35 cellular contexts compared by ENCODE assay signal in genomic region chr1:17224434-17224833, GRCh38. TPM values are rescaled to one million over a fixed set of nuclear protein-coding genes. Genes with fewer than 3 reads are reported as not detected.
"Had no signal": no experiment of that assay in that cellular context is flagged by ENCODE, and none has a peak within 500 bp of the region (broad histone marks: within the 10 kb centered on the region; RNA-seq: fewer than 3 reads in every experiment).

No MANE protein-coding gene starts in this region.

- H3K36me3 ChIP-seq: ascending aorta had no signal

- H3K4me3 ChIP-seq: ascending aorta had no signal

- H3K27me3 Mint-ChIP-seq: activated CD4-positive, alpha-beta memory T cell treated with anti-CD3 and anti-CD28 coated beads for 36 hours; activated naive CD4-positive, alpha-beta T cell treated with anti-CD3 and anti-CD28 coated beads, Interleukin-2, amount 50 U/mL, for 24 hours had no signal

- H3K9me3 Mint-ChIP-seq: activated B cell treated with CpG ODN at 0.5 μM for 24 hours; activated CD4-positive, alpha-beta memory T cell treated with anti-CD3 and anti-CD28 coated beads for 36 hours; activated CD8-positive, alpha-beta T cell treated with anti-CD3 and anti-CD28 coated beads for 36 hours; activated naive CD4-positive, alpha-beta T cell treated with anti-CD3 and anti-CD28 coated beads, Interleukin-2, amount 10 ng/mL, durations not matched to agents 7 days and 5 days; activated naive CD4-positive, alpha-beta T cell treated with anti-CD3 and anti-CD28 coated beads, Interleukin-2, amount 50 U/mL, for 24 hours; activated naive CD8-positive, alpha-beta T cell treated with anti-CD3 and anti-CD28 coated beads, Interleukin-2, amount 10 ng/mL, durations not matched to agents 7 days and 5 days; activated naive CD8-positive, alpha-beta T cell treated with anti-CD3 and anti-CD28 coated beads, Interleukin-2, amount 50 U/mL, for 24 hours; activated T-cell treated with anti-CD3 and anti-CD28 coated beads, Interleukin-2, amount 50 U/mL, for 24 hours; activated T-helper 2 cell treated with anti-CD3 and anti-CD28 coated beads, Interferon-gamma antibody, Interleukin-2, Interleukin-4, amounts not matched to agents 10 μg/mL and 5 μg/mL and 100 μg/mL, durations not matched to agents 14 hours and 24 hours and 36 hours; brain; T-helper 1 cell treated with Interleukin-12 subunit alpha and Interleukin-12 subunit beta and Interleukin-4 antibody, amounts not matched to agents 30 μg/mL and 1 μg/mL, for 36 hours; T-helper 2 cell treated with Interferon-gamma antibody and Interleukin-4, amounts not matched to agents 5 μg/mL and 100 μg/mL, for 36 hours had no signal

- H3K36me3 Mint-ChIP-seq: activated CD4-positive, alpha-beta memory T cell treated with anti-CD3 and anti-CD28 coated beads for 36 hours; activated naive CD4-positive, alpha-beta T cell treated with anti-CD3 and anti-CD28 coated beads, Interleukin-2, amount 10 ng/mL, durations not matched to agents 7 days and 5 days; activated naive CD4-positive, alpha-beta T cell treated with anti-CD3 and anti-CD28 coated beads, Interleukin-2, amount 50 U/mL, for 24 hours; activated naive CD8-positive, alpha-beta T cell; activated naive CD8-positive, alpha-beta T cell treated with anti-CD3 and anti-CD28 coated beads, Interleukin-2, amount 10 ng/mL, durations not matched to agents 7 days and 5 days; brain had no signal

- H3K4me1 ChIP-seq: ascending aorta had no signal

- DNase-seq: activated B cell treated with CpG ODN at 0.5 μM for 24 hours; activated CD4-positive, alpha-beta memory T cell treated with anti-CD3 and anti-CD28 coated beads for 36 hours; activated CD4-positive, alpha-beta T cell treated with anti-CD3 and anti-CD28 coated beads for 4 hours; activated CD4-positive, alpha-beta T cell treated with anti-CD3 and anti-CD28 coated beads, Interleukin-2, amount 50 U/mL, for 1 hour; activated CD4-positive, alpha-beta T cell treated with anti-CD3 and anti-CD28 coated beads, Interleukin-2, amount 50 U/mL, for 4 hours; activated CD4-positive, CD25-positive, alpha-beta regulatory T cell treated with anti-CD3 and anti-CD28 coated beads, Interleukin-2, amount 50 U/mL, for 72 hours; activated CD8-positive, alpha-beta memory T cell treated with anti-CD3 and anti-CD28 coated beads, Interleukin-2, amount 50 U/mL, for 48 hours; activated CD8-positive, alpha-beta T cell treated with anti-CD3 and anti-CD28 coated beads for 36 hours; activated effector memory CD4-positive, alpha-beta T cell treated with Interleukin-2 at 50 U/mL for 16 hours; activated gamma-delta T cell; activated naive CD4-positive, alpha-beta T cell treated with anti-CD3 and anti-CD28 coated beads, Interleukin-2, amount 10 ng/mL, durations not matched to agents 7 days and 5 days; activated naive CD4-positive, alpha-beta T cell treated with Interleukin-2 at 50 U/mL for 16 hours; activated naive CD8-positive, alpha-beta T cell treated with anti-CD3 and anti-CD28 coated beads, Interleukin-2, amount 10 ng/mL, durations not matched to agents 7 days and 5 days; activated naive CD8-positive, alpha-beta T cell treated with anti-CD3 and anti-CD28 coated beads, Interleukin-2, amount 50 U/mL, for 24 hours; activated T-cell treated with anti-CD3 and anti-CD28 coated beads, Interleukin-2, amount 50 U/mL, for 24 hours; activated T-cell treated with anti-CD3 and anti-CD28 coated beads, Interleukin-2, amount 50 U/mL, for 48 hours; amygdala; anterior cingulate cortex; central memory CD4-positive, alpha-beta T cell; T-helper 1 cell; T-helper 2 cell; T-helper 9 cell had no signal

- H3K9me3 ChIP-seq: ascending aorta had no signal

- FAIRE-seq: TTC549 had no signal

- H3K27ac Mint-ChIP-seq: activated B cell treated with CpG ODN at 0.5 μM for 24 hours; activated CD4-positive, alpha-beta memory T cell treated with anti-CD3 and anti-CD28 coated beads for 36 hours; activated CD8-positive, alpha-beta T cell treated with anti-CD3 and anti-CD28 coated beads for 36 hours; activated naive CD4-positive, alpha-beta T cell treated with anti-CD3 and anti-CD28 coated beads, Interleukin-2, amount 10 ng/mL, durations not matched to agents 7 days and 5 days; activated naive CD4-positive, alpha-beta T cell treated with anti-CD3 and anti-CD28 coated beads, Interleukin-2, amount 50 U/mL, for 24 hours; activated naive CD8-positive, alpha-beta T cell; activated naive CD8-positive, alpha-beta T cell treated with anti-CD3 and anti-CD28 coated beads, Interleukin-2, amount 10 ng/mL, durations not matched to agents 7 days and 5 days; activated naive CD8-positive, alpha-beta T cell treated with anti-CD3 and anti-CD28 coated beads, Interleukin-2, amount 50 U/mL, for 24 hours; activated T-cell treated with anti-CD3 and anti-CD28 coated beads, Interleukin-2, amount 50 U/mL, for 24 hours; activated T-helper 2 cell treated with anti-CD3 and anti-CD28 coated beads, Interferon-gamma antibody, Interleukin-2, Interleukin-4, amounts not matched to agents 10 μg/mL and 5 μg/mL and 100 μg/mL, durations not matched to agents 14 hours and 24 hours and 36 hours; brain; T-helper 1 cell treated with Interleukin-12 subunit alpha and Interleukin-12 subunit beta and Interleukin-4 antibody, amounts not matched to agents 30 μg/mL and 1 μg/mL, for 36 hours; T-helper 2 cell treated with Interferon-gamma antibody and Interleukin-4, amounts not matched to agents 5 μg/mL and 100 μg/mL, for 36 hours had no signal

- H3K4me1 Mint-ChIP-seq: activated B cell treated with CpG ODN at 0.5 μM for 24 hours; activated naive CD4-positive, alpha-beta T cell treated with anti-CD3 and anti-CD28 coated beads, Interleukin-2, amount 10 ng/mL, durations not matched to agents 7 days and 5 days; activated naive CD4-positive, alpha-beta T cell treated with anti-CD3 and anti-CD28 coated beads, Interleukin-2, amount 50 U/mL, for 24 hours; activated naive CD8-positive, alpha-beta T cell treated with anti-CD3 and anti-CD28 coated beads, Interleukin-2, amount 10 ng/mL, durations not matched to agents 7 days and 5 days; activated naive CD8-positive, alpha-beta T cell treated with anti-CD3 and anti-CD28 coated beads, Interleukin-2, amount 50 U/mL, for 24 hours; brain had no signal

- H3K27me3 ChIP-seq: ascending aorta had no signal

- ATAC-seq: activated CD8-positive, alpha-beta T cell treated with anti-CD3 and anti-CD28 coated beads for 36 hours; activated naive CD8-positive, alpha-beta T cell treated with anti-CD3 and anti-CD28 coated beads, Interleukin-2, amount 50 U/mL, for 24 hours had no signal

- H3K27ac ChIP-seq: ascending aorta, VCaP had no signal

- H3K4me3 Mint-ChIP-seq: activated B cell treated with CpG ODN at 0.5 μM for 24 hours; activated CD4-positive, alpha-beta memory T cell treated with anti-CD3 and anti-CD28 coated beads for 36 hours; activated CD8-positive, alpha-beta T cell treated with anti-CD3 and anti-CD28 coated beads for 36 hours; activated naive CD4-positive, alpha-beta T cell treated with anti-CD3 and anti-CD28 coated beads, Interleukin-2, amount 10 ng/mL, durations not matched to agents 7 days and 5 days; activated naive CD4-positive, alpha-beta T cell treated with anti-CD3 and anti-CD28 coated beads, Interleukin-2, amount 50 U/mL, for 24 hours; activated naive CD8-positive, alpha-beta T cell; activated naive CD8-positive, alpha-beta T cell treated with anti-CD3 and anti-CD28 coated beads, Interleukin-2, amount 10 ng/mL, durations not matched to agents 7 days and 5 days; activated naive CD8-positive, alpha-beta T cell treated with anti-CD3 and anti-CD28 coated beads, Interleukin-2, amount 50 U/mL, for 24 hours; activated T-cell treated with anti-CD3 and anti-CD28 coated beads, Interleukin-2, amount 50 U/mL, for 24 hours; brain; T-helper 1 cell treated with Interleukin-12 subunit alpha and Interleukin-12 subunit beta and Interleukin-4 antibody, amounts not matched to agents 30 μg/mL and 1 μg/mL, for 36 hours; T-helper 2 cell treated with Interferon-gamma antibody and Interleukin-4, amounts not matched to agents 5 μg/mL and 100 μg/mL, for 36 hours had no signal

RNA-seq across cellular contexts. Expression of gene PADI1, which starts 19.5 kb away (rescaled TPM):
- total RNA-seq: activated B cell treated with CpG ODN at 0.5 μM for 24 hours; activated CD4-positive, alpha-beta memory T cell treated with anti-CD3 and anti-CD28 coated beads for 36 hours; activated CD8-positive, alpha-beta memory T cell treated with anti-CD3 and anti-CD28 coated beads for 36 hours; activated CD8-positive, alpha-beta T cell treated with anti-CD3 and anti-CD28 coated beads for 36 hours; activated naive CD8-positive, alpha-beta T cell treated with anti-CD3 and anti-CD28 coated beads, Interleukin-2, amount 10 ng/mL, durations not matched to agents 7 days and 5 days; activated T-helper 2 cell treated with anti-CD3 and anti-CD28 coated beads, Interferon-gamma antibody, Interleukin-2, Interleukin-4, amounts not matched to agents 10 μg/mL and 5 μg/mL and 100 μg/mL, durations not matched to agents 14 hours and 24 hours and 36 hours; ascending aorta; cardiac septum had no signal

RNA-seq across cellular contexts. Expression of gene PADI3, which starts 24.5 kb away (rescaled TPM):
- total RNA-seq: activated B cell treated with CpG ODN at 0.5 μM for 24 hours; activated CD4-positive, alpha-beta memory T cell treated with anti-CD3 and anti-CD28 coated beads for 36 hours; activated CD8-positive, alpha-beta memory T cell treated with anti-CD3 and anti-CD28 coated beads for 36 hours; activated CD8-positive, alpha-beta T cell treated with anti-CD3 and anti-CD28 coated beads for 36 hours; activated naive CD8-positive, alpha-beta T cell treated with anti-CD3 and anti-CD28 coated beads, Interleukin-2, amount 10 ng/mL, durations not matched to agents 7 days and 5 days; activated T-helper 2 cell treated with anti-CD3 and anti-CD28 coated beads, Interferon-gamma antibody, Interleukin-2, Interleukin-4, amounts not matched to agents 10 μg/mL and 5 μg/mL and 100 μg/mL, durations not matched to agents 14 hours and 24 hours and 36 hours; ascending aorta; cardiac septum; cerebellum had no signal
- polyA plus RNA-seq: adipose tissue had no signal
